In the genomic region with DNA sequence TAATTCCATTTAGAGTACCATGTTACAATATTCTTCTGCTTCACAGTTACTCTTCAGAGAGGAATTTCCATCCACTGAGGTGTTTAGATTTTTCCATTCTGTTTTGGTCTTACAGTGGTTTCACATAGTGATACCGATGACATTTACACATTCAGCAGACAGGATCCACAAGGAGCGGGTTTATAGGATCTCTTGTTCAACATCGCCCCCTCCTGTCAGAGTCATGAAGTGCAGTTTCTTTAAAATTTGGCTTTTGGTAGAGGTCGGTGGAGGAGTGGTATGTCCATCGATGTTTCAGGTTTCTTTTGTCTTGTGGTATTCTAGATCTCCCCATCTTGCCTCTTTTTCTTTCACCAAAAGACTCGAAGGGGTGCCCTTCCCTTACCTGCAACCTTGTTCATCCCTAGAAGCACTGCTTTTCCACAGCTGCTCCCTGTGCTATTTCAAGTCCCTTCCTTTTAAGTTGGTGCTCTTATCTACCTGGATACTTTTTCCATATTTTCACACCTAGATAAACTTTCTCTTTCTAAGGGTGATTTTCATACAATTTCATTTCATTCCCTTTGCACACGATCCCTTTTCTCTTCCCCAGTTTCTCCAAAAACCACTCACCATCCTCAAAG, we compare ENCODE assay signal across 8 cellular contexts.
DNase-seq lines count a peak whose midpoint lies in the region; ATAC-seq and TF ChIP-seq lines count a peak whose summit lies in the region.

No MANE protein-coding gene starts in this region.

- TF ChIP-seq CTCF in CD14-positive monocyte (IDR thresholded peaks at IDR 0.05) (peak; percentile 84), GM23338 (conservative IDR thresholded peaks at IDR 0.05; ENCODE audit: low read depth in 2 of 2) (peak; percentile 92 to 93), fibroblast of the aortic adventitia (IDR thresholded peaks at IDR 0.05; ENCODE audit: insufficient read depth, low read length) (peak; percentile 77), neural cell (IDR thresholded peaks at IDR 0.05; ENCODE audit: poor library complexity, severe bottlenecking) (peak; percentile 88)

- CTCF ChIA-PET in activated CD4-positive, alpha-beta memory T cell treated with anti-CD3 and anti-CD28 coated beads, Interleukin-2, amount 10 ng/mL, durations not matched to agents 7 days and 5 days (lab: Charles Lee) = interaction anchor here (0.7 to 2.5 kb wide), 15 partner anchors 10 to 560 kb away, joined by 3 to 12 read pairs (median 4); no protein-coding TSS in a partner anchor

- H3K27ac Mint-ChIP-seq in CD14-positive monocyte = no peak overlapping the region
- H3K27ac Mint-ChIP-seq in GM23338 = peak overlapping the region; percentile 3; the same call in 1 of the 2 replicates
- H3K27ac Mint-ChIP-seq in activated CD4-positive, alpha-beta memory T cell treated with anti-CD3 and anti-CD28 coated beads, Interleukin-2, amount 10 ng/mL, durations not matched to agents 7 days and 5 days = no peak overlapping the region

- 0 out of 2 replicates have a peak, but pooled peaks cover 5% of the 10 kb centered on the region for H3K4me1 ChIP-seq in GM23338 (ENCODE audit: insufficient read depth)

- no peak for TF ChIP-seq EP300 in neural cell (conservative IDR thresholded peaks at IDR 0.05; ENCODE audit: poor library complexity, severe bottlenecking)

- intact Hi-C loops in CD14-positive monocyte (cut with micrococcal nuclease) = loop anchor here (5.0 kb wide), 2 partner anchors 219 to 1214 kb away; no protein-coding TSS in a partner anchor

- H3K9ac ChIP-seq in neural cell (ENCODE audit: low read length) = no peak overlapping the region

- no peak overlapping the region for H3K4me2 ChIP-seq in GM23338
- H3K4me2 ChIP-seq in neural cell (ENCODE audit: low read length) = no peak overlapping the region

- H3K27me3 Mint-ChIP-seq in CD14-positive monocyte (ENCODE audit: low read depth in 3 of 3) (no peaks in the 10 kb centered on the region), GM23338 (ENCODE audit: insufficient read depth, low read depth, poor library complexity) (peaks cover 4% of the 10 kb centered on the region)
- H3K27me3 Mint-ChIP-seq in activated CD4-positive, alpha-beta memory T cell treated with anti-CD3 and anti-CD28 coated beads, Interleukin-2, amount 10 ng/mL, durations not matched to agents 7 days and 5 days = no peaks in the 10 kb centered on the region

- H3K4me1 Mint-ChIP-seq in CD14-positive monocyte = no peaks in the 10 kb centered on the region
- peaks cover 23% of the 10 kb centered on the region for H3K4me1 Mint-ChIP-seq in GM23338
- no peaks in the 10 kb centered on the region for H3K4me1 Mint-ChIP-seq in activated CD4-positive, alpha-beta memory T cell treated with anti-CD3 and anti-CD28 coated beads, Interleukin-2, amount 10 ng/mL, durations not matched to agents 7 days and 5 days

- ATAC-seq in GM23338 (peak; percentile 91), HG02571 (IDR thresholded peaks at IDR 0.05; ENCODE audit: unreplicated experiment) (no peak)

- H3F3A ChIP-seq in GM23338 (replicated peaks; ENCODE audit: low read depth) = no peaks in the 10 kb centered on the region
- H3F3A ChIP-seq in neural cell (ENCODE audit: insufficient read depth, low read length, poor library complexity, severe bottlenecking) = no peaks in the 10 kb centered on the region

- POLR2A ChIA-PET in activated CD4-positive, alpha-beta memory T cell treated with anti-CD3 and anti-CD28 coated beads, Interleukin-2, amount 10 ng/mL, durations not matched to agents 7 days and 5 days (lab: Charles Lee) = no interaction called here

- H2AFZ ChIP-seq in GM23338 (no peak overlapping the region), neural cell (ENCODE audit: low read depth, low read length) (no peak overlapping the region)

- DNase-seq in CD14-positive monocyte (ENCODE audit: low spot score) = no peak
- peak; percentile 89 for DNase-seq in GM23338 (ENCODE audit: low spot score)
- peak; percentile 43 for DNase-seq in NCI-H226
- DNase-seq in activated CD4-positive, alpha-beta memory T cell treated with anti-CD3 and anti-CD28 coated beads, Interleukin-2, amount 10 ng/mL, durations not matched to agents 7 days and 5 days = peak; percentile 48
- DNase-seq in fibroblast of the aortic adventitia (ENCODE audit: low read depth) = peak; percentile 85
- no peak for DNase-seq in effector CD8-positive, alpha-beta T cell (lab: John Stamatoyannopoulos, UW)

- H3K9me2 ChIP-seq in GM23338 (ENCODE audit: insufficient read depth) (no peaks in the 10 kb centered on the region; the same call in 1 of the 2 replicates), neural cell (ENCODE audit: insufficient read depth, low read length) (no peaks in the 10 kb centered on the region)

- peak overlapping the region; percentile 59 for H3K27ac ChIP-seq in GM23338 (ENCODE audit: low read depth)
- no peak overlapping the region for H3K27ac ChIP-seq in neural cell (ENCODE audit: low read length)

- H3K9me3 Mint-ChIP-seq in CD14-positive monocyte (peaks cover 0 to 10% (median 7%) of the 10 kb centered on the region in 7 donors), GM23338 (peaks cover 9% of the 10 kb centered on the region; the same call in 2 of the 3 replicates)
- H3K9me3 Mint-ChIP-seq in activated CD4-positive, alpha-beta memory T cell treated with anti-CD3 and anti-CD28 coated beads, Interleukin-2, amount 10 ng/mL, durations not matched to agents 7 days and 5 days = no peaks in the 10 kb centered on the region

- peaks cover 37% of the 10 kb centered on the region for H3K36me3 ChIP-seq in GM23338 (ENCODE audit: insufficient read depth)
- no peaks in the 10 kb centered on the region for H3K36me3 ChIP-seq in neural cell (ENCODE audit: insufficient read depth, low read length)

- peak; percentile 92 for TF ChIP-seq RAD21 in neural cell (conservative IDR thresholded peaks at IDR 0.05)

- no peaks in the 10 kb centered on the region for H3K9me3 ChIP-seq in neural cell (ENCODE audit: low read length)

- H3K36me3 Mint-ChIP-seq in CD14-positive monocyte = peaks cover 61 to 66% of the 10 kb centered on the region in 2 donors
- H3K36me3 Mint-ChIP-seq in GM23338 (ENCODE audit: low read depth) = peaks cover 74% of the 10 kb centered on the region
- peaks cover 26% of the 10 kb centered on the region for H3K36me3 Mint-ChIP-seq in activated CD4-positive, alpha-beta memory T cell treated with anti-CD3 and anti-CD28 coated beads, Interleukin-2, amount 10 ng/mL, durations not matched to agents 7 days and 5 days (ENCODE audit: low read depth)

- H4K20me1 ChIP-seq in GM23338 (replicated peaks; ENCODE audit: insufficient read depth) = no peaks in the 10 kb centered on the region
- no peaks in the 10 kb centered on the region for H4K20me1 ChIP-seq in neural cell (ENCODE audit: insufficient read depth)

- H3K79me2 ChIP-seq in GM23338 (replicated peaks; ENCODE audit: insufficient read depth) = no peaks in the 10 kb centered on the region
- H3K79me2 ChIP-seq in neural cell (replicated peaks; ENCODE audit: insufficient read depth, low read length) = no peaks in the 10 kb centered on the region

- H3K4me3 Mint-ChIP-seq in CD14-positive monocyte (no peak overlapping the region), GM23338 (no peak overlapping the region)
- H3K4me3 Mint-ChIP-seq in activated CD4-positive, alpha-beta memory T cell treated with anti-CD3 and anti-CD28 coated beads, Interleukin-2, amount 10 ng/mL, durations not matched to agents 7 days and 5 days = no peak overlapping the region

- H3K27me3 ChIP-seq in GM23338 (ENCODE audit: insufficient read depth) (no peaks in the 10 kb centered on the region), neural cell (ENCODE audit: insufficient read depth, low read depth, low read length) (no peaks in the 10 kb centered on the region)

- H3K4me3 ChIP-seq in GM23338 (no peak overlapping the region), fibroblast of the aortic adventitia (ENCODE audit: low read depth, low read length) (no peak overlapping the region), neural cell (ENCODE audit: low read length) (no peak overlapping the region)

TF ChIP-seq in GM23338, 12 proteins besides CTCF, POLR2A, EP300 and RAD21 (continues in another document):
- TF ChIP-seq EZH2 (IDR thresholded peaks at IDR 0.05; ENCODE audit: low read depth, unreplicated experiment) (no peak), CREB1 (CRISPR knock-in tag; IDR thresholded peaks at IDR 0.05; ENCODE audit: low read depth) (0 out of 2 replicates have a peak, but pooled peaks have one; percentile 14)

TF ChIP-seq in neural cell, 6 proteins besides CTCF, POLR2A, EP300 and RAD21:
- no peak for TF ChIP-seq POLR2AphosphoS5 (IDR thresholded peaks at IDR 0.05)
- TF ChIP-seq SMC3 (conservative IDR thresholded peaks at IDR 0.05; ENCODE audit: poor library complexity) = peak; percentile 93

Comparison
In these comparisons a context has a peak if more than half of its experiments do, and no peak if none do; other contexts are left out.
1. DNase-seq: peak in GM23338 (single experiment), NCI-H226 (single experiment), activated CD4-positive, alpha-beta memory T cell treated with anti-CD3 and anti-CD28 coated beads, Interleukin-2, amount 10 ng/mL, durations not matched to agents 7 days and 5 days (single experiment) and fibroblast of the aortic adventitia (single experiment); none in CD14-positive monocyte (single experiment) and effector CD8-positive, alpha-beta T cell (single experiment).
2. Peak in every context shown above with its lines, with median percentiles within 50 percentile points of each other: CTCF ChIP-seq.